1 cellular context compared by ENCODE assay signal in the genomic region with DNA sequence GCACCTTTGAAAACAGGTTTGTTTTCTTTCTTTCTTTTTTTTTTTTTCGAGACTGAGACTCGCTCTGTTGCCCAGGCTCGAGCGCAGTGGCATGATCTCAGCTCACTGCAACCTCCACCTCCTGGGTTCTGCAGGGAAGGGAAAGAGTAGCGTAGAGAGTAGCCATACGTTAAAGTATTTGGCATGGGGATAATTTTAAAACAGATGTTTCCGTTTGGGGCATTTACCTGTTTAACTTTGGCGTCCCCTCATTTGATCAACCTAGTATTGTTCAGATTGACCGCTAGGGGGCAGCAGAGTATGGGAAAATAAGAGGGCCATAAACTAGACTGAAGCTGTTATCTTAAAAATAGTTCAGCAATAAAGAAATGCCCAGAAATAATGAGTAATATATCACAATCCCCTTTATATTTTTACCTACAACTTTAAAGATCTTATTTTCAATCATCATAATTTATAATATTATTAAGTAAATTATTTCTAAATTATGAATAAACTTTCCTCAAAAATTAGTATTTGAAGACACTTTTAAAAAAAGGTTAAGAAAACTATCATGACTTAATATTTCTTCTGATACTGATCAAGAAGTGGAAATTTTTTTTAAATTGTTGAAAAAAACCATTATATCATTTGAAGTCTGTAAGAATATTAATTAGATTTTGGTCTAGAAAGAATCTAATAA.
TF ChIP-seq lines count a peak whose summit lies in the region.

No MANE protein-coding gene starts in this region.

TF ChIP-seq in SK-N-SH, 30 proteins besides CTCF, POLR2A, EP300 and RAD21:
- TF ChIP-seq FOXM1 (IDR thresholded peaks at IDR 0.05; ENCODE audit: low read depth) (no peak), ELF1 (IDR thresholded peaks at IDR 0.05) (no peak), SMC3 (IDR thresholded peaks at IDR 0.05; ENCODE audit: low read depth, low read length) (peak; percentile 32; the same call in 1 of the 2 replicates)
